In genomic region chr21:42112857-42113256, GRCh38 we compare ENCODE assay signal across 1 cellular context.
TF ChIP-seq lines count a peak whose summit lies in the region.

No MANE protein-coding gene starts in this region.

TF ChIP-seq in HepG2, 621 proteins besides CTCF, POLR2A, EP300 and RAD21:
- TF ChIP-seq, protein P1, sequence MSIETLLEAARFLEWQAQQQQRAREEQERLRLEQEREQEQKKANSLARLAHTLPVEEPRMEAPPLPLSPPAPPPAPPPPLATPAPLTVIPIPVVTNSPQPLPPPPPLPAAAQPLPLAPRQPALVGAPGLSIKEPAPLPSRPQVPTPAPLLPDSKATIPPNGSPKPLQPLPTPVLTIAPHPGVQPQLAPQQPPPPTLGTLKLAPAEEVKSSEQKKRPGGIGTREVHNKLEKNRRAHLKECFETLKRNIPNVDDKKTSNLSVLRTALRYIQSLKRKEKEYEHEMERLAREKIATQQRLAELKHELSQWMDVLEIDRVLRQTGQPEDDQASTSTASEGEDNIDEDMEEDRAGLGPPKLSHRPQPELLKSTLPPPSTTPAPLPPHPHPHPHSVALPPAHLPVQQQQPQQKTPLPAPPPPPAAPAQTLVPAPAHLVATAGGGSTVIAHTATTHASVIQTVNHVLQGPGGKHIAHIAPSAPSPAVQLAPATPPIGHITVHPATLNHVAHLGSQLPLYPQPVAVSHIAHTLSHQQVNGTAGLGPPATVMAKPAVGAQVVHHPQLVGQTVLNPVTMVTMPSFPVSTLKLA (IDR thresholded peaks at IDR 0.05): no peak
- TF ChIP-seq ZNF337 (CRISPR knock-in tag; IDR thresholded peaks at IDR 0.05; ENCODE audit: borderline replicate concordance, low read depth) (no peak), TBP (CRISPR knock-in tag; IDR thresholded peaks at IDR 0.05) (no peak), PRPF4 (IDR thresholded peaks at IDR 0.05; ENCODE audit: low read depth, low read length, poor library complexity, severe bottlenecking) (no peak), HNRNPLL (IDR thresholded peaks at IDR 0.05; ENCODE audit: low read depth, low read length, poor library complexity, severe bottlenecking) (no peak)
- TF ChIP-seq, protein P2, sequence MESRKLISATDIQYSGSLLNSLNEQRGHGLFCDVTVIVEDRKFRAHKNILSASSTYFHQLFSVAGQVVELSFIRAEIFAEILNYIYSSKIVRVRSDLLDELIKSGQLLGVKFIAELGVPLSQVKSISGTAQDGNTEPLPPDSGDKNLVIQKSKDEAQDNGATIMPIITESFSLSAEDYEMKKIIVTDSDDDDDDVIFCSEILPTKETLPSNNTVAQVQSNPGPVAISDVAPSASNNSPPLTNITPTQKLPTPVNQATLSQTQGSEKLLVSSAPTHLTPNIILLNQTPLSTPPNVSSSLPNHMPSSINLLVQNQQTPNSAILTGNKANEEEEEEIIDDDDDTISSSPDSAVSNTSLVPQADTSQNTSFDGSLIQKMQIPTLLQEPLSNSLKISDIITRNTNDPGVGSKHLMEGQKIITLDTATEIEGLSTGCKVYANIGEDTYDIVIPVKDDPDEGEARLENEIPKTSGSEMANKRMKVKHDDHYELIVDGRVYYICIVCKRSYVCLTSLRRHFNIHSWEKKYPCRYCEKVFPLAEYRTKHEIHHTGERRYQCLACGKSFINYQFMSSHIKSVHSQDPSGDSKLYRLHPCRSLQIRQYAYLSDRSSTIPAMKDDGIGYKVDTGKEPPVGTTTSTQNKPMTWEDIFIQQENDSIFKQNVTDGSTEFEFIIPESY (CRISPR knock-in tag; IDR thresholded peaks at IDR 0.05): no peak
